In genomic region chr14:74084277-74085046, GRCh38 we compare ENCODE assay signal across 8 cellular contexts.
DNase-seq lines count a peak whose midpoint lies in the region; ATAC-seq lines count a peak whose summit lies in the region.

TSS of gene ALDH6A1 (minus strand) at chr14:74084453. CDS start at chr14:74084394, 59 bp downstream.
TSS of gene LIN52 (plus strand) at chr14:74084956. CDS start at chr14:74084975, 19 bp downstream.

- H3K4me1 ChIP-seq in BLaER1 treated with 17β-estradiol and CSF1 and Interleukin-3, amounts not matched to agents 10 nM and 100 nM = peaks cover 22 to 30% (median 25%) of the 10 kb centered on the region in 10 experiments

- peak within 1 kb of the TSS; percentile 93 to 100 (median 97) for H3K4me2 ChIP-seq in BLaER1 treated with 17β-estradiol and CSF1 and Interleukin-3, amounts not matched to agents 10 nM and 100 nM

- H3K36me3 ChIP-seq in BLaER1 treated with 17β-estradiol and CSF1 and Interleukin-3, amounts not matched to agents 10 nM and 100 nM = no peaks in the 10 kb centered on the region

- H3K27ac ChIP-seq in BLaER1 treated with 17β-estradiol and CSF1 and Interleukin-3, amounts not matched to agents 10 nM and 100 nM = peak within 1 kb of the TSS; percentile 21 to 89 (median 79); a peak in 21 of 22 replicates
- H3K27ac ChIP-seq in cingulate gyrus (ENCODE audit: low read depth, low read length) = peak within 1 kb of the TSS; percentile 96

- H3K9me3 ChIP-seq in BLaER1 treated with 17β-estradiol and CSF1 and Interleukin-3, amounts not matched to agents 10 nM and 100 nM (replicated peaks in 1 of 11) = no peaks in the 10 kb centered on the region

- H4K20me1 ChIP-seq in BLaER1 treated with 17β-estradiol and CSF1 and Interleukin-3, amounts not matched to agents 10 nM and 100 nM = no peaks in the 10 kb centered on the region; a peak in 1 of 22 replicates

- peak; percentile 89 for ATAC-seq in HG03460 (IDR thresholded peaks at IDR 0.05; ENCODE audit: unreplicated experiment)

- DNase-seq in GM19240 (ENCODE audit: insufficient read length, low spot score) = peak; percentile 95
- DNase-seq in NCI-H524 treated with DMSO at 0.1 percent for 48 hours (lab: John Stamatoyannopoulos, UW) = peak; percentile 100
- DNase-seq in activated CD4-positive, alpha-beta T cell treated with anti-CD3 and anti-CD28 coated beads for 4 hours = peak; percentile 99 to 100
- peak; percentile 100 for DNase-seq in kidney glomerular epithelial cell (lab: John Stamatoyannopoulos, UW)
- DNase-seq in stimulated activated CD4-positive, alpha-beta T cell treated with anti-CD3 and anti-CD28 coated beads, Interleukin-1b, Interleukin-23, amount 100 ng/mL, for 1 hour (ENCODE audit: low read depth in 2 of 2) = peak; percentile 100

- H3K9ac ChIP-seq in BLaER1 treated with 17β-estradiol and CSF1 and Interleukin-3, amounts not matched to agents 10 nM and 100 nM = peak within 1 kb of the TSS; percentile 78 to 90 (median 86)

- no peaks in the 10 kb centered on the region for H3K27me3 ChIP-seq in BLaER1 treated with 17β-estradiol and CSF1 and Interleukin-3, amounts not matched to agents 10 nM and 100 nM

- peak within 1 kb of the TSS; percentile 74 to 89 (median 84) for H3K4me3 ChIP-seq in BLaER1 treated with 17β-estradiol and CSF1 and Interleukin-3, amounts not matched to agents 10 nM and 100 nM

Comparison
In these comparisons a context has a peak if more than half of its experiments do, and no peak if none do; other contexts are left out.
1. Peak in every context shown above with its lines: DNase-seq, ATAC-seq, H3K4me3 ChIP-seq and H3K27ac ChIP-seq.